8 cellular contexts compared by ENCODE assay signal in genomic region chr22:50525104-50525958, GRCh38. TPM values are rescaled to one million over a fixed set of nuclear protein-coding genes. Genes with fewer than 3 reads are reported as not detected.
A peak's percentile ranks its signal among the peaks of the same experiment; 100 is the strongest.
DNase-seq lines count a peak whose midpoint lies in the region; ATAC-seq and TF ChIP-seq lines count a peak whose summit lies in the region.

SCO2 (minus strand) TSS chr22:50525598; CDS start chr22:50524411, 1,187 bp downstream.

- TF ChIP-seq CTCF in coronary artery (IDR thresholded peaks at IDR 0.05) = no peak

- peak; percentile 35 for ATAC-seq in GM19043 (IDR thresholded peaks at IDR 0.05; ENCODE audit: low read depth, unreplicated experiment)
- peak; percentile 38 for ATAC-seq in HG03354 (IDR thresholded peaks at IDR 0.05; ENCODE audit: poor library complexity, severe bottlenecking, unreplicated experiment)
- peak; percentile 53 for ATAC-seq in left lobe of liver

- H3K27ac ChIP-seq in coronary artery = peak within 1 kb of the TSS; percentile 64 to 95

- peak within 1 kb of the TSS; percentile 86 for H3K4me3 ChIP-seq in coronary artery

- DNase-seq in Ammon's horn (ENCODE audit: low spot score) = peak; percentile 96
- peak; percentile 91 to 98 for DNase-seq in NCI-H524 (lab: John Stamatoyannopoulos, UW)
- DNase-seq in activated CD4-positive, alpha-beta T cell treated with anti-CD3 and anti-CD28 coated beads for 48 hours = peak; percentile 99
- DNase-seq in coronary artery (ENCODE audit: low spot score) = peak; percentile 95
- DNase-seq in left lobe of liver (ENCODE audit: low spot score) = peak; percentile 97
- DNase-seq in stimulated activated CD4-positive, alpha-beta T cell treated with anti-CD3 and anti-CD28 coated beads, Interleukin-2, amount 100 ng/mL, for 24 hours = peak; percentile 98 to 99

RNA-seq across cellular contexts. Expression of gene SCO2, which starts in this region (rescaled TPM):
- not detected for total RNA-seq in left lobe of liver

Comparison
In these comparisons a context has a peak if more than half of its experiments do, and no peak if none do; other contexts are left out.
1. Peak in every context shown above with its lines: DNase-seq, ATAC-seq, H3K4me3 ChIP-seq and H3K27ac ChIP-seq.
2. Peak in DNase-seq and ATAC-seq in left lobe of liver; RNA of the gene not detected or under 1 TPM.